ENCODE assay signal across 10 cellular contexts in genomic region chr1:16218014-16218673, GRCh38. TPM values are rescaled to one million over a fixed set of nuclear protein-coding genes. Genes with fewer than 3 reads are reported as not detected.
DNase-seq lines count a peak whose midpoint lies in the region; ATAC-seq, FAIRE-seq and TF ChIP-seq lines count a peak whose summit lies in the region.
"Had no signal": no experiment of that assay in that cellular context is flagged by ENCODE, and none has a peak within 500 bp of the region (broad histone marks: within the 10 kb centered on the region; RNA-seq: fewer than 3 reads in every experiment).

No MANE protein-coding gene starts in this region.

- H3K36me3 ChIP-seq in CD4-positive, CD25-positive, alpha-beta regulatory T cell (ENCODE audit: control insufficient read depth, insufficient read depth, low read length) = no peaks in the 10 kb centered on the region
- H3K36me3 ChIP-seq in MM.1S (replicated peaks; ENCODE audit: insufficient read depth, low read length) = no peaks in the 10 kb centered on the region
- H3K36me3 ChIP-seq in esophagus muscularis mucosa = no peaks in the 10 kb centered on the region

- H3K36me3 Mint-ChIP-seq in CD4-positive, CD25-positive, alpha-beta regulatory T cell = no peaks in the 10 kb centered on the region
- H3K36me3 Mint-ChIP-seq in osteocyte (ENCODE audit: unreplicated experiment) = no peaks in the 10 kb centered on the region

- TF ChIP-seq POLR2A in esophagus muscularis mucosa (IDR thresholded peaks at IDR 0.05; ENCODE audit: low read depth) = no peak
- TF ChIP-seq POLR2A in H54 (IDR thresholded peaks at IDR 0.05; ENCODE audit: low read depth, low read length) = no peak

- peaks cover 2% of the 10 kb centered on the region for H3K27me3 Mint-ChIP-seq in CD4-positive, CD25-positive, alpha-beta regulatory T cell
- H3K27me3 Mint-ChIP-seq in osteocyte (ENCODE audit: unreplicated experiment) = peaks cover 7% of the 10 kb centered on the region

- peak overlapping the region; percentile 57 to 94 (median 85) for H3K4me3 Mint-ChIP-seq in CD4-positive, CD25-positive, alpha-beta regulatory T cell
- H3K4me3 Mint-ChIP-seq in osteocyte (ENCODE audit: unreplicated experiment) = peak overlapping the region; percentile 64

- H3K79me2 ChIP-seq in MM.1S (ENCODE audit: low read length) = no peaks in the 10 kb centered on the region

- H3K27ac Mint-ChIP-seq in CD4-positive, CD25-positive, alpha-beta regulatory T cell = peak overlapping the region in 2 of 3 donors; percentile 30 to 91
- no peak overlapping the region for H3K27ac Mint-ChIP-seq in osteocyte (ENCODE audit: unreplicated experiment)

- no peak for ATAC-seq in CD4-positive, CD25-positive, alpha-beta regulatory T cell (ENCODE audit: low read depth in 2 of 2)
- ATAC-seq in GM21381 (IDR thresholded peaks at IDR 0.05; ENCODE audit: unreplicated experiment) = no peak

- H3K27ac ChIP-seq in CD4-positive, CD25-positive, alpha-beta regulatory T cell (ENCODE audit: insufficient read depth, low read length, poor library complexity, severe bottlenecking) = peak overlapping the region; percentile 33
- H3K27ac ChIP-seq in MM.1S (ENCODE audit: low read length) (no peak overlapping the region), esophagus muscularis mucosa (replicated peaks in 1 of 4) (peak overlapping the region; percentile 39 to 77 (median 66))

- peaks cover 21% of the 10 kb centered on the region for H3K4me1 ChIP-seq in CD4-positive, CD25-positive, alpha-beta regulatory T cell (ENCODE audit: control insufficient read depth, insufficient read depth, low read length, poor library complexity, severe bottlenecking)
- H3K4me1 ChIP-seq in MM.1S (ENCODE audit: low read length) (peaks cover 19% of the 10 kb centered on the region), esophagus muscularis mucosa (peaks cover 11 to 27% (median 24%) of the 10 kb centered on the region in 4 donors)

- H3K4me3 ChIP-seq in CD4-positive, CD25-positive, alpha-beta regulatory T cell (ENCODE audit: low read depth, low read length) = no peak overlapping the region
- H3K4me3 ChIP-seq in MM.1S (ENCODE audit: low read length) (no peak overlapping the region), esophagus muscularis mucosa (peak overlapping the region in 3 of 4 donors; percentile 53 to 67 (median 55))

- no peaks in the 10 kb centered on the region for H3K9me2 ChIP-seq in MM.1S (replicated peaks; ENCODE audit: insufficient read depth, low read length)

- TF ChIP-seq EP300 in esophagus muscularis mucosa (IDR thresholded peaks at IDR 0.05) = no peak

- WGBS in esophagus muscularis mucosa = 89% methylated on average over 9 of the region's 12 CpGs

- H3K9ac ChIP-seq in MM.1S (ENCODE audit: low read length) = no peak overlapping the region

- peak overlapping the region; percentile 66 for H3K4me2 ChIP-seq in MM.1S (ENCODE audit: low read depth, low read length)

- H3K9me3 Mint-ChIP-seq in CD4-positive, CD25-positive, alpha-beta regulatory T cell = no peaks in the 10 kb centered on the region
- no peaks in the 10 kb centered on the region for H3K9me3 Mint-ChIP-seq in osteocyte (ENCODE audit: unreplicated experiment)

- no peaks in the 10 kb centered on the region for H3F3A ChIP-seq in MM.1S (ENCODE audit: insufficient read depth, low read length)

- no peaks in the 10 kb centered on the region for H4K20me1 ChIP-seq in MM.1S (ENCODE audit: insufficient read depth, low read length)

- TF ChIP-seq CTCF in MM.1S (IDR thresholded peaks at IDR 0.05; ENCODE audit: low read length) (no peak), esophagus muscularis mucosa (IDR thresholded peaks at IDR 0.05) (no peak), osteocyte (IDR thresholded peaks at IDR 0.05) (no peak)

- H2AFZ ChIP-seq in MM.1S (ENCODE audit: low read length) = peak overlapping the region; percentile 86; the same call in 1 of the 2 replicates

- no peak for FAIRE-seq in H54 (lab: Jason Lieb, UNC)
- FAIRE-seq: D721Med had no signal

- intact Hi-C loops in esophagus muscularis mucosa (cut with DNase I) = no loop called here

- peaks cover 0 to 32% (median 10%) of the 10 kb centered on the region in 4 donors for H3K4me1 Mint-ChIP-seq in CD4-positive, CD25-positive, alpha-beta regulatory T cell
- H3K4me1 Mint-ChIP-seq in osteocyte (ENCODE audit: unreplicated experiment) = peaks cover 17% of the 10 kb centered on the region

- H3K9me3 ChIP-seq in CD4-positive, CD25-positive, alpha-beta regulatory T cell (ENCODE audit: control insufficient read depth in 2 of 2, low read length in 2 of 2) = no peaks in the 10 kb centered on the region
- H3K9me3 ChIP-seq in MM.1S (replicated peaks; ENCODE audit: insufficient read depth, low read length) = no peaks in the 10 kb centered on the region
- no peaks in the 10 kb centered on the region for H3K9me3 ChIP-seq in esophagus muscularis mucosa

- H3K27me3 ChIP-seq in CD4-positive, CD25-positive, alpha-beta regulatory T cell (ENCODE audit: control insufficient read depth, insufficient read depth, low read length) = no peaks in the 10 kb centered on the region
- H3K27me3 ChIP-seq in MM.1S (replicated peaks; ENCODE audit: insufficient read depth, low read length) (peaks cover 5% of the 10 kb centered on the region; the same call in 1 of the 2 replicates), esophagus muscularis mucosa (peaks cover 0 to 5% (median 0%) of the 10 kb centered on the region in 4 donors)

- no peak for DNase-seq in CD4-positive, CD25-positive, alpha-beta regulatory T cell
- DNase-seq in MM.1S (no peak), esophagus muscularis mucosa (ENCODE audit: extremely low spot score) (no peak), osteocyte (ENCODE audit: extremely low spot score, unreplicated experiment) (no peak), A172 (ENCODE audit: low spot score) (no peak), amniotic stem cell (lab: John Stamatoyannopoulos, UW) (no peak), H54 (ENCODE audit: insufficient read length, low spot score) (no peak)
- DNase-seq: KG1 had no signal

RNA-seq across cellular contexts. Expression of gene ARHGEF19, which starts 5.7 kb away (rescaled TPM):
- 10.4 TPM for total RNA-seq in CD4-positive, CD25-positive, alpha-beta regulatory T cell
- polyA plus RNA-seq in CD4-positive, CD25-positive, alpha-beta regulatory T cell = 1 to 10 TPM; 5.6 to 8.5 (median 8.1) TPM
- total RNA-seq in esophagus muscularis mucosa = 1 to 10 TPM; 3.3 to 4.6 (median 3.9) TPM
- total RNA-seq in osteocyte = 8.5 and 9.5 TPM in 2 replicates
- total RNA-seq in A172 (2014; rRNA removed; shearing (Covaris generic)) = 0.50 and 1.1 TPM in 2 replicates

RNA-seq across cellular contexts. Expression of gene CPLANE2, which starts 18.8 kb away (rescaled TPM):
- total RNA-seq in CD4-positive, CD25-positive, alpha-beta regulatory T cell = 7.5 TPM
- polyA plus RNA-seq in CD4-positive, CD25-positive, alpha-beta regulatory T cell = 1 to 10 TPM; 1.2 to 3.3 (median 1.4) TPM
- total RNA-seq in esophagus muscularis mucosa = 10 to 100 TPM in 2 of 4 donors, 1 to 10 TPM in 2; 7.5 to 26.0 (median 12.2) TPM
- 10.3 and 11.8 TPM in 2 replicates for total RNA-seq in osteocyte
- total RNA-seq in A172 (2014; rRNA removed; shearing (Covaris generic)) = 2.5 and 5.5 TPM in 2 replicates

Comparison
In these comparisons a context has a peak if more than half of its experiments do, and no peak if none do; other contexts are left out.
1. H3K4me3 ChIP-seq: peak in esophagus muscularis mucosa (3 of 4); none in CD4-positive, CD25-positive, alpha-beta regulatory T cell (single experiment) and MM.1S (single experiment).